9 cellular contexts compared by ENCODE assay signal in genomic region chrX:72123471-72124185, GRCh38. TPM values are rescaled to one million over a fixed set of nuclear protein-coding genes. Genes with fewer than 3 reads are reported as not detected.
DNase-seq lines count a peak whose midpoint lies in the region; ATAC-seq and TF ChIP-seq lines count a peak whose summit lies in the region.
"Had no signal": no experiment of that assay in that cellular context is flagged by ENCODE, and none has a peak within 500 bp of the region (broad histone marks: within the 10 kb centered on the region; RNA-seq: fewer than 3 reads in every experiment).

No MANE protein-coding gene starts in this region.

- H3K4me3 Mint-ChIP-seq in T-helper 17 cell: no peak overlapping the region

- H3K36me3 ChIP-seq in SK-N-SH (replicated peaks in 1 of 2; ENCODE audit: control insufficient read depth in 1 of 2, insufficient read depth in 2 of 2, low read length in 1 of 2): no peaks in the 10 kb centered on the region
- H3K36me3 ChIP-seq: Peyer's patch had no signal

- POLR2A ChIA-PET in SK-N-SH (lab: Yijun Ruan, JAX): no interaction called here

- peaks cover 38% of the 10 kb centered on the region for H3K4me1 Mint-ChIP-seq in T-helper 17 cell

- no peaks in the 10 kb centered on the region for H3K9me2 ChIP-seq in SK-N-SH

- H3K4me2 ChIP-seq in SK-N-SH: no peak overlapping the region

- no peaks in the 10 kb centered on the region for H3F3A ChIP-seq in SK-N-SH (replicated peaks; ENCODE audit: insufficient read depth)

- ATAC-seq in T-helper 17 cell: no peak
- peak; percentile 20 to 30 for ATAC-seq in left cardiac atrium
- ATAC-seq in HG02970 (IDR thresholded peaks at IDR 0.05; ENCODE audit: low FRiP score, unreplicated experiment): no peak

- TF ChIP-seq CTCF in SK-N-SH (IDR thresholded peaks at IDR 0.05): no peak

- no peak overlapping the region for H3K9ac ChIP-seq in SK-N-SH

- no peak overlapping the region for H3K4me3 ChIP-seq in SK-N-SH (ENCODE audit: low read depth in 2 of 2, low read length in 1 of 2)
- H3K4me3 ChIP-seq: Peyer's patch had no signal

- no peaks in the 10 kb centered on the region; the same call in 1 of the 2 replicates for H3K27me3 ChIP-seq in SK-N-SH (ENCODE audit: insufficient read depth)
- H3K27me3 ChIP-seq: Peyer's patch had no signal

- WGBS in SK-N-SH (ENCODE audit: low lambda C conversion rate): 83% methylated on average over 7 of the region's 11 CpGs

- H3K9me3 ChIP-seq in T-helper 17 cell (ENCODE audit: control insufficient read depth, low read length, poor library complexity, severe bottlenecking) (no peaks in the 10 kb centered on the region), SK-N-SH (no peaks in the 10 kb centered on the region)
- H3K9me3 ChIP-seq: Peyer's patch had no signal

- no peak for TF ChIP-seq RAD21 in SK-N-SH (IDR thresholded peaks at IDR 0.05; ENCODE audit: low read length)

- no peaks in the 10 kb centered on the region for H3K27me3 Mint-ChIP-seq in T-helper 17 cell

- TF ChIP-seq EP300 in SK-N-SH (IDR thresholded peaks at IDR 0.05; ENCODE audit: borderline replicate concordance in 1 of 2, low read depth in 1 of 2, low read length in 1 of 2): no peak

- H3K36me3 Mint-ChIP-seq in T-helper 17 cell (ENCODE audit: low read depth): no peaks in the 10 kb centered on the region

- DNase-seq in DMS79 (lab: John Stamatoyannopoulos, UW): peak; percentile 34
- no peak for DNase-seq in T-helper 17 cell
- peak; percentile 64 for DNase-seq in left cardiac atrium
- peak; percentile 41 for DNase-seq in renal cortical epithelial cell (ENCODE audit: low read depth)
- no peak for DNase-seq in C1 segment of cervical spinal cord (lab: John Stamatoyannopoulos, UW)
- DNase-seq in SK-N-SH: no peak
- DNase-seq in stimulated activated CD4-positive, alpha-beta T cell treated with anti-CD3 and anti-CD28 coated beads, Interleukin-4, amount 100 ng/mL, for 24 hours: no peak

- H3K27ac Mint-ChIP-seq in T-helper 17 cell: peak overlapping the region; percentile 93

- H2AFZ ChIP-seq in SK-N-SH (ENCODE audit: low read depth): no peak overlapping the region

- H3K4me1 ChIP-seq in SK-N-SH (ENCODE audit: control insufficient read depth in 1 of 2, insufficient read depth in 2 of 2, low read depth in 1 of 2, low read length in 1 of 2): peaks cover 14 to 76% of the 10 kb centered on the region in 2 experiments; a peak in 3 of 4 replicates

- CTCF ChIA-PET in SK-N-SH (lab: Yijun Ruan, JAX): interaction anchor here (1.0 to 15.8 kb wide), 6 partner anchors 21 to 125 kb away, joined by 3 to 257 read pairs (median 40); partner anchors contain the start of gene PIN4

- H3K27ac ChIP-seq in SK-N-SH (ENCODE audit: low read depth in 2 of 2, low read length in 1 of 2): peak overlapping the region in 1 of 2 experiments; percentile 93; a peak in 1 of 4 replicates

- intact Hi-C loops in left cardiac atrium (cut with DNase I): loop anchor here in 1 of 2 donors (5.0 kb wide), 1 partner anchor 101 kb away; no protein-coding TSS in a partner anchor

- no peaks in the 10 kb centered on the region for H4K20me1 ChIP-seq in SK-N-SH (ENCODE audit: insufficient read depth)

- no peaks in the 10 kb centered on the region for H3K79me2 ChIP-seq in SK-N-SH (ENCODE audit: insufficient read depth)

TF ChIP-seq in SK-N-SH, 30 proteins besides CTCF, POLR2A, EP300 and RAD21:
- no peak for TF ChIP-seq FOSL2 (IDR thresholded peaks at IDR 0.05; ENCODE audit: borderline replicate concordance, low read depth)
- no peak for TF ChIP-seq MXI1 (IDR thresholded peaks at IDR 0.05; ENCODE audit: low read depth, low read length)
- no peak for TF ChIP-seq JUND (IDR thresholded peaks at IDR 0.05)
- TF ChIP-seq NRF1 (IDR thresholded peaks at IDR 0.05; ENCODE audit: low read depth, low read length): no peak
- no peak for TF ChIP-seq RCOR1 (IDR thresholded peaks at IDR 0.05; ENCODE audit: low read length)

RNA-seq across cellular contexts. Expression of gene RTL5, which starts 8.1 kb away (rescaled TPM):
- total RNA-seq in T-helper 17 cell (1 to 10 TPM; 2.6 to 2.7 TPM), left cardiac atrium (1 to 10 TPM; 2.7 to 3.9 TPM), renal cortical epithelial cell (0.17 and 3.9 TPM in 2 replicates)
- polyA plus RNA-seq in SK-N-SH (2012; rRNA removed): 1.5 and 1.8 TPM in 2 replicates
- 1.8 and 2.6 TPM in 2 replicates for polyA plus RNA-seq in SK-N-SH (2012; cell fraction: cytosol; rRNA removed)
- polyA plus RNA-seq in SK-N-SH (2012; cell fraction: nucleus; rRNA removed): 5.9 and 6.6 TPM in 2 replicates

RNA-seq across cellular contexts. Expression of gene PIN4, which starts 57.9 kb away (rescaled TPM):
- total RNA-seq in T-helper 17 cell (1 to 10 TPM; 2.6 to 3.0 TPM), left cardiac atrium (1 to 10 TPM; 9.1 to 9.2 TPM), renal cortical epithelial cell (14.1 and 14.3 TPM in 2 replicates)
- polyA plus RNA-seq in SK-N-SH (2012; rRNA removed): 22.3 and 29.8 TPM in 2 replicates
- polyA plus RNA-seq in SK-N-SH (2012; cell fraction: cytosol; rRNA removed): 31.2 and 78.5 TPM in 2 replicates
- polyA plus RNA-seq in SK-N-SH (2012; cell fraction: nucleus; rRNA removed): 5.0 and 10.0 TPM in 2 replicates

Comparison
In these comparisons a context has a peak if more than half of its experiments do, and no peak if none do; other contexts are left out.
1. DNase-seq: peak in DMS79 (single experiment), left cardiac atrium (single experiment) and renal cortical epithelial cell (single experiment); none in T-helper 17 cell (0 of 3), C1 segment of cervical spinal cord (0 of 14), SK-N-SH (single experiment) and stimulated activated CD4-positive, alpha-beta T cell treated with anti-CD3 and anti-CD28 coated beads, Interleukin-4, amount 100 ng/mL, for 24 hours (single experiment).
2. ATAC-seq: peak in left cardiac atrium (2 of 2); none in T-helper 17 cell (single experiment) and HG02970 (single experiment).